In the genomic region with DNA sequence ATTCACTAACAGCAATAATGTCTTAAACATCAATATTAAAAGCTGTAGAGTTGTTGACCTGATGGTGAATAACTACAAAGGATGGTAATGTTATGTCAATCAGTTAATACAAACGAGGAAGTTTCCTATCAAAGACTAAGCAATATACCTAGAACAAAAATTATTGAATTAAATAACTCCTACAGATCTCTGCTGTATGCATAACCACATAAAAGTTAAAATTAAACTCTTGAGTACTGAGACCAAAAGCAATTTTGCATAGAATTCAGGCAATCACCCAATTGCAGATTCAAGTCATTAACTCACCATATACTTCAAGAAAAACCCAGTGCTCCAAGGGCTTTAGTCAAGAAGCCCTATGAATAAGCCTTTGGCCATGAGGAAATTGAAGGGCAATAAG, we compare ENCODE assay signal across 1 cellular context.
TF ChIP-seq lines count a peak whose summit lies in the region.

No MANE protein-coding gene starts in this region.

TF ChIP-seq in endothelial cell of umbilical vein, 7 proteins besides CTCF, POLR2A, EP300 and RAD21 (continued from another document):
- no peak for TF ChIP-seq EZH2 (IDR thresholded peaks at IDR 0.05; ENCODE audit: borderline replicate concordance, low read depth, low read length, severe bottlenecking)
